ENCODE assay signal across 8 cellular contexts in genomic region chr1:176374967-176375569, GRCh38.
DNase-seq lines count a peak whose midpoint lies in the region; TF ChIP-seq lines count a peak whose summit lies in the region.

No MANE protein-coding gene starts in this region.

- WGBS in prostate gland: 18% methylated on average over 7 of the region's 7 CpGs

- H3K27me3 ChIP-seq in MM.1S (replicated peaks; ENCODE audit: insufficient read depth, low read length) (no peaks in the 10 kb centered on the region), prostate gland (replicated peaks; ENCODE audit: insufficient read depth) (no peaks in the 10 kb centered on the region)

- no peak for TF ChIP-seq POLR2A in prostate gland (IDR thresholded peaks at IDR 0.05)

- intact Hi-C loops in cardiac septum (cut with DNase I): loop anchor here (2.0 to 10.0 kb wide), 4 partner anchors 182 to 506 kb away; no protein-coding TSS in a partner anchor
- intact Hi-C loops in prostate gland (cut with DNase I): no loop called here

- H3K4me3 ChIP-seq in MM.1S (ENCODE audit: low read length): no peak overlapping the region
- no peak overlapping the region for H3K4me3 ChIP-seq in prostate gland

- no peaks in the 10 kb centered on the region for H3K4me1 ChIP-seq in MM.1S (ENCODE audit: low read length)
- no peaks in the 10 kb centered on the region for H3K4me1 ChIP-seq in prostate gland (replicated peaks)

- no peak overlapping the region for H2AFZ ChIP-seq in MM.1S (ENCODE audit: low read length)

- no peak overlapping the region for H3K9ac ChIP-seq in MM.1S (ENCODE audit: low read length)

- in situ Hi-C loops in SK-MEL-5 (cut with HindIII; ENCODE audit: low pct_unique_long_range_greater_than_20kb, low sequenced_read_pairs): no loop called here

- H3K27ac ChIP-seq in MM.1S (ENCODE audit: low read length): no peak overlapping the region
- no peak overlapping the region for H3K27ac ChIP-seq in prostate gland

- no peaks in the 10 kb centered on the region for H3K9me3 Mint-ChIP-seq in activated naive CD8-positive, alpha-beta T cell treated with anti-CD3 and anti-CD28 coated beads for 36 hours

- no peaks in the 10 kb centered on the region for H4K20me1 ChIP-seq in MM.1S (ENCODE audit: insufficient read depth, low read length)

- no peaks in the 10 kb centered on the region for H3K9me3 ChIP-seq in MM.1S (replicated peaks; ENCODE audit: insufficient read depth, low read length)
- H3K9me3 ChIP-seq in prostate gland: no peaks in the 10 kb centered on the region

- H3K4me3 Mint-ChIP-seq in activated naive CD8-positive, alpha-beta T cell treated with anti-CD3 and anti-CD28 coated beads for 36 hours: no peak overlapping the region

- no peaks in the 10 kb centered on the region for H3K4me1 Mint-ChIP-seq in activated naive CD8-positive, alpha-beta T cell treated with anti-CD3 and anti-CD28 coated beads for 36 hours

- TF ChIP-seq CTCF in GM10266 (IDR thresholded peaks at IDR 0.05; ENCODE audit: control insufficient read depth, insufficient read depth, low read depth, missing control alignments): peak; percentile 89
- peak; percentile 98 for TF ChIP-seq CTCF in MM.1S (IDR thresholded peaks at IDR 0.05; ENCODE audit: low read length)
- TF ChIP-seq CTCF in prostate gland (IDR thresholded peaks at IDR 0.05): peak; percentile 39 to 76 (median 66)

- H3K27ac Mint-ChIP-seq in activated naive CD8-positive, alpha-beta T cell treated with anti-CD3 and anti-CD28 coated beads for 36 hours: no peak overlapping the region

- H3K79me2 ChIP-seq in MM.1S (ENCODE audit: low read length): no peaks in the 10 kb centered on the region

- H3K36me3 Mint-ChIP-seq in activated naive CD8-positive, alpha-beta T cell treated with anti-CD3 and anti-CD28 coated beads for 36 hours: no peaks in the 10 kb centered on the region

- no peak overlapping the region for H3K4me2 ChIP-seq in MM.1S (ENCODE audit: low read depth, low read length)

- peaks cover 16% of the 10 kb centered on the region for H3K27me3 Mint-ChIP-seq in activated naive CD8-positive, alpha-beta T cell treated with anti-CD3 and anti-CD28 coated beads for 36 hours

- H3K9me2 ChIP-seq in MM.1S (replicated peaks; ENCODE audit: insufficient read depth, low read length): no peaks in the 10 kb centered on the region

- H3K36me3 ChIP-seq in MM.1S (replicated peaks; ENCODE audit: insufficient read depth, low read length) (no peaks in the 10 kb centered on the region), prostate gland (no peaks in the 10 kb centered on the region)

- peak; percentile 54 for DNase-seq in GM10266 (ENCODE audit: extremely low spot score)
- DNase-seq in HCEC 1CT: peak; percentile 47
- DNase-seq in MM.1S: peak; percentile 81
- peak; percentile 87 for DNase-seq in SK-MEL-5 (ENCODE audit: low read depth, low spot score)
- peak; percentile 51 for DNase-seq in activated naive CD8-positive, alpha-beta T cell treated with anti-CD3 and anti-CD28 coated beads for 36 hours
- peak; percentile 77 for DNase-seq in cardiac septum (ENCODE audit: low spot score)
- peak; percentile 57 for DNase-seq in prostate gland (ENCODE audit: low spot score)
- no peak for DNase-seq in cortex of kidney (lab: John Stamatoyannopoulos, UW)

- no peaks in the 10 kb centered on the region for H3F3A ChIP-seq in MM.1S (ENCODE audit: insufficient read depth, low read length)
